ENCODE assay signal across 9 cellular contexts in genomic region chr4:158209825-158210807, GRCh38. TPM values are rescaled to one million over a fixed set of nuclear protein-coding genes. Genes with fewer than 3 reads are reported as not detected.
DNase-seq lines count a peak whose midpoint lies in the region; ATAC-seq and TF ChIP-seq lines count a peak whose summit lies in the region.
"Had no signal": no experiment of that assay in that cellular context is flagged by ENCODE, and none has a peak within 500 bp of the region (broad histone marks: within the 10 kb centered on the region; RNA-seq: fewer than 3 reads in every experiment).

Gene TMEM144, plus strand, starts transcription at chr4:158210486. Its CDS starts 2,182 bp downstream, at chr4:158212668.

- TF ChIP-seq CTCF in esophagus squamous epithelium (IDR thresholded peaks at IDR 0.05), result peak in 1 of 6 experiments; percentile 3

- peaks cover 5% of the 10 kb centered on the region for H3K9me3 Mint-ChIP-seq in stimulated activated effector memory CD8-positive, alpha-beta T cell treated with anti-CD3 and anti-CD28 coated beads, Interleukin-12 subunit alpha, Interleukin-12 subunit beta, amount 100 ng/mL, for 72 hours

- H3K36me3 ChIP-seq in esophagus squamous epithelium, result no peaks in the 10 kb centered on the region
- peaks cover 0 to 3% of the 10 kb centered on the region in 2 donors for H3K36me3 ChIP-seq in mucosa of rectum (ENCODE audit: control insufficient read depth in 2 of 2, insufficient read depth in 2 of 2, low read length in 2 of 2)

- H3K4me3 Mint-ChIP-seq in stimulated activated effector memory CD8-positive, alpha-beta T cell treated with anti-CD3 and anti-CD28 coated beads, Interleukin-12 subunit alpha, Interleukin-12 subunit beta, amount 100 ng/mL, for 72 hours, result peak within 1 kb of the TSS; percentile 37

- H3K27me3 ChIP-seq in esophagus squamous epithelium, result no peaks in the 10 kb centered on the region
- H3K27me3 ChIP-seq in mucosa of rectum (ENCODE audit: control insufficient read depth in 2 of 2, insufficient read depth in 2 of 2, low read length in 2 of 2), result no peaks in the 10 kb centered on the region

- no peak within 1 kb of the TSS for H3K27ac Mint-ChIP-seq in stimulated activated effector memory CD8-positive, alpha-beta T cell treated with anti-CD3 and anti-CD28 coated beads, Interleukin-12 subunit alpha, Interleukin-12 subunit beta, amount 100 ng/mL, for 72 hours

- H3K27ac ChIP-seq in esophagus squamous epithelium (peak within 1 kb of the TSS; percentile 87 to 95 (median 90)), mucosa of rectum (ENCODE audit: low read depth in 2 of 2, low read length in 2 of 2) (peak within 1 kb of the TSS; percentile 81 to 89)

- intact Hi-C loops in esophagus squamous epithelium (cut with DNase I), result no loop called here

- H3K4me3 ChIP-seq in esophagus squamous epithelium (peak within 1 kb of the TSS; percentile 36 to 65 (median 46)), mucosa of rectum (ENCODE audit: low read length in 2 of 2) (peak within 1 kb of the TSS; percentile 70 to 85)

- no peaks in the 10 kb centered on the region for H3K9me3 ChIP-seq in esophagus squamous epithelium
- H3K9me3 ChIP-seq in mucosa of rectum (ENCODE audit: control insufficient read depth in 2 of 2, low read length in 2 of 2), result no peaks in the 10 kb centered on the region

- 15 to 30% methylated on average over 10 to 24 of the region's 34 CpGs for WGBS in esophagus squamous epithelium, 2 donors

- DNase-seq in NCI-H2029 (lab: John Stamatoyannopoulos, UW), result peak; percentile 23
- no peak for DNase-seq in NCI-H2029 treated with DMSO at 0.1 percent for 48 hours (lab: John Stamatoyannopoulos, UW)
- peak; percentile 82 for DNase-seq in NCI-H226
- peak; percentile 53 for DNase-seq in activated T-cell treated with anti-CD3 and anti-CD28 coated beads for 48 hours (ENCODE audit: low read depth)
- peak; percentile 5 for DNase-seq in esophagus squamous epithelium (lab: John Stamatoyannopoulos, UW)
- no peak for DNase-seq in stimulated activated effector memory CD8-positive, alpha-beta T cell treated with anti-CD3 and anti-CD28 coated beads, Interleukin-12 subunit alpha, Interleukin-12 subunit beta, amount 100 ng/mL, for 72 hours (ENCODE audit: low spot score in 2 of 2)

- H3K36me3 Mint-ChIP-seq in stimulated activated effector memory CD8-positive, alpha-beta T cell treated with anti-CD3 and anti-CD28 coated beads, Interleukin-12 subunit alpha, Interleukin-12 subunit beta, amount 100 ng/mL, for 72 hours, result no peaks in the 10 kb centered on the region
- H3K36me3 Mint-ChIP-seq: CD4-positive, CD25-positive, alpha-beta regulatory T cell had no signal

- peak in 2 of 4 donors; percentile 36 to 60 for TF ChIP-seq POLR2A in esophagus squamous epithelium (IDR thresholded peaks at IDR 0.05)

- ATAC-seq in HG02852 (IDR thresholded peaks at IDR 0.05; ENCODE audit: unreplicated experiment), result peak; percentile 85
- peak; percentile 86 for ATAC-seq in stimulated activated effector memory CD8-positive, alpha-beta T cell treated with anti-CD3 and anti-CD28 coated beads, Interleukin-12 subunit alpha, Interleukin-12 subunit beta, amount 100 ng/mL, for 72 hours

- H3K4me1 ChIP-seq in esophagus squamous epithelium (peaks cover 0 to 23% (median 6%) of the 10 kb centered on the region in 3 donors), mucosa of rectum (ENCODE audit: control insufficient read depth in 2 of 2, insufficient read depth in 2 of 2, low read length in 2 of 2) (peaks cover 7 to 8% of the 10 kb centered on the region in 2 donors)

- peak within 1 kb of the TSS; percentile 79 to 81 for H3K9ac ChIP-seq in mucosa of rectum (ENCODE audit: low read depth in 1 of 2, low read length in 2 of 2)

- H3K4me1 Mint-ChIP-seq in stimulated activated effector memory CD8-positive, alpha-beta T cell treated with anti-CD3 and anti-CD28 coated beads, Interleukin-12 subunit alpha, Interleukin-12 subunit beta, amount 100 ng/mL, for 72 hours, result peaks cover 5% of the 10 kb centered on the region

RNA-seq across cellular contexts. Expression of gene TMEM144, which starts in this region (rescaled TPM):
- 10 to 100 TPM in 2 of 4 donors, 1 to 10 TPM in 2; 3.4 to 12.8 (median 9.5) TPM for total RNA-seq in esophagus squamous epithelium
- total RNA-seq: CD4-positive, CD25-positive, alpha-beta regulatory T cell had no signal

Comparison
In these comparisons a context has a peak if more than half of its experiments do, and no peak if none do; other contexts are left out.
1. DNase-seq: peak in NCI-H2029 (single experiment), NCI-H226 (single experiment), activated T-cell treated with anti-CD3 and anti-CD28 coated beads for 48 hours (single experiment) and esophagus squamous epithelium (single experiment); none in NCI-H2029 treated with DMSO at 0.1 percent for 48 hours (single experiment) and stimulated activated effector memory CD8-positive, alpha-beta T cell treated with anti-CD3 and anti-CD28 coated beads, Interleukin-12 subunit alpha, Interleukin-12 subunit beta, amount 100 ng/mL, for 72 hours (0 of 2).